8 cellular contexts compared by ENCODE assay signal in the genomic region with DNA sequence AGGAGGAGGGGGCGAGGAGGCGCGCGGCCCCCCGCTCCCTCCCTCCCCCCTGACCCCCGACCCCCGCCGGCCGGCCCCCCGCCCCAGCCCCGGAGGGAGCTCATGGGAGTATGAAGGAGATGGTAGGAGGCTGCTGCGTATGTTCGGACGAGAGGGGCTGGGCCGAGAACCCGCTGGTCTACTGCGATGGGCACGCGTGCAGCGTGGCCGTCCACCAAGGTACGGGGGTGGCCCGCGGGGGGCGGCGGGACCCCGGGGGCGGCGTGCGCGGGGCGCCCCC. TPM values are rescaled to one million over a fixed set of nuclear protein-coding genes. Genes with fewer than 3 reads are reported as not detected.
A peak's percentile ranks its signal among the peaks of the same experiment; 100 is the strongest.
DNase-seq lines count a peak whose midpoint lies in the region; ATAC-seq and TF ChIP-seq lines count a peak whose summit lies in the region.

No MANE protein-coding gene starts in this region.

- peak overlapping the region; percentile 64 for H3K4me3 Mint-ChIP-seq in T-helper 1 cell treated with Interleukin-12 subunit alpha and Interleukin-12 subunit beta and Interleukin-4 antibody, amounts not matched to agents 30 μg/mL and 1 μg/mL, for 36 hours

- H3K9me3 ChIP-seq in iPS-18c (ENCODE audit: control insufficient read depth, insufficient read depth, low read length) (peaks cover 3% of the 10 kb centered on the region), suprapubic skin (no peaks in the 10 kb centered on the region)

- H3K4me3 ChIP-seq in iPS-18c (ENCODE audit: insufficient read depth, low read depth, low read length) = peak overlapping the region; percentile 49; the same call in 1 of the 2 replicates
- H3K4me3 ChIP-seq in suprapubic skin = peak overlapping the region; percentile 85

- no peak for TF ChIP-seq CTCF in suprapubic skin (IDR thresholded peaks at IDR 0.05)

- ATAC-seq in GM19035 (IDR thresholded peaks at IDR 0.05; ENCODE audit: unreplicated experiment) = no peak
- ATAC-seq in HG03139 (IDR thresholded peaks at IDR 0.05; ENCODE audit: unreplicated experiment) = no peak

- H3K27me3 ChIP-seq in suprapubic skin = no peaks in the 10 kb centered on the region

- H3K27ac Mint-ChIP-seq in T-helper 1 cell treated with Interleukin-12 subunit alpha and Interleukin-12 subunit beta and Interleukin-4 antibody, amounts not matched to agents 30 μg/mL and 1 μg/mL, for 36 hours = no peak overlapping the region

- no peaks in the 10 kb centered on the region for H3K27me3 Mint-ChIP-seq in T-helper 1 cell treated with Interleukin-12 subunit alpha and Interleukin-12 subunit beta and Interleukin-4 antibody, amounts not matched to agents 30 μg/mL and 1 μg/mL, for 36 hours (ENCODE audit: low read depth)

- H3K27ac ChIP-seq in suprapubic skin = peak overlapping the region; percentile 90

- 0% methylated on average over 11 of the region's 32 CpGs for WGBS in suprapubic skin

- H3K4me1 ChIP-seq in suprapubic skin = peaks cover 69% of the 10 kb centered on the region

- TF ChIP-seq POLR2A in suprapubic skin (IDR thresholded peaks at IDR 0.05) = no peak

- peaks cover 28% of the 10 kb centered on the region for H3K36me3 Mint-ChIP-seq in T-helper 1 cell treated with Interleukin-12 subunit alpha and Interleukin-12 subunit beta and Interleukin-4 antibody, amounts not matched to agents 30 μg/mL and 1 μg/mL, for 36 hours (ENCODE audit: low read depth)

- H3K36me3 ChIP-seq in suprapubic skin = peaks cover 9% of the 10 kb centered on the region

- TF ChIP-seq EP300 in suprapubic skin (IDR thresholded peaks at IDR 0.05) = no peak

- DNase-seq in T-helper 1 cell (no peak), suprapubic skin (ENCODE audit: low spot score in 2 of 2) (no peak), HPDE6-E6E7 (ENCODE audit: extremely low spot score) (no peak)
- peak; percentile 63 to 66 for DNase-seq in activated T-cell treated with anti-CD3 and anti-CD28 coated beads, Interleukin-2, amount 50 U/mL, for 48 hours

- H3K9me3 Mint-ChIP-seq in T-helper 1 cell treated with Interleukin-12 subunit alpha and Interleukin-12 subunit beta and Interleukin-4 antibody, amounts not matched to agents 30 μg/mL and 1 μg/mL, for 36 hours = no peaks in the 10 kb centered on the region

- peaks cover 60% of the 10 kb centered on the region for H3K4me1 Mint-ChIP-seq in T-helper 1 cell treated with Interleukin-12 subunit alpha and Interleukin-12 subunit beta and Interleukin-4 antibody, amounts not matched to agents 30 μg/mL and 1 μg/mL, for 36 hours (ENCODE audit: low read depth)

RNA-seq across cellular contexts. Expression of a gene that starts 0.4 kb away (rescaled TPM):
- total RNA-seq in suprapubic skin = 100 to 1,000 TPM in 1 of 4 donors, 10 to 100 TPM in 3; 62.7 to 136 (median 79.0) TPM

RNA-seq across cellular contexts. Expression of a gene that starts 24.7 kb away (rescaled TPM):
- total RNA-seq in suprapubic skin = 10 to 100 TPM in 2 of 4 donors, 1 to 10 TPM in 2; 6.8 to 12.7 (median 10.1) TPM

RNA-seq across cellular contexts. Expression of a gene that starts 30.7 kb away (rescaled TPM):
- 1 to 10 TPM in 3 of 4 donors, under 1 TPM in 1; 0.80 to 6.1 (median 3.2) TPM for total RNA-seq in suprapubic skin

RNA-seq across cellular contexts. Expression of a gene that starts 42.7 kb away (rescaled TPM):
- total RNA-seq in suprapubic skin = 10 to 100 TPM in 1 of 4 donors, 1 to 10 TPM in 3; 5.3 to 15.2 (median 7.0) TPM

RNA-seq across cellular contexts. Expression of a gene that starts 47.1 kb away (rescaled TPM):
- total RNA-seq in suprapubic skin = 100 to 1,000 TPM; 106 to 186 (median 162) TPM

Comparison
In these comparisons a context has a peak if more than half of its experiments do, and no peak if none do; other contexts are left out.
1. DNase-seq: peak in activated T-cell treated with anti-CD3 and anti-CD28 coated beads, Interleukin-2, amount 50 U/mL, for 48 hours (2 of 2); none in T-helper 1 cell (0 of 5), suprapubic skin (0 of 2) and HPDE6-E6E7 (single experiment).